8 cellular contexts compared by ENCODE assay signal in genomic region chr17:81713556-81714411, GRCh38. TPM values are rescaled to one million over a fixed set of nuclear protein-coding genes. Genes with fewer than 3 reads are reported as not detected.
A peak's percentile ranks its signal among the peaks of the same experiment; 100 is the strongest.
DNase-seq lines count a peak whose midpoint lies in the region; ATAC-seq and TF ChIP-seq lines count a peak whose summit lies in the region.

No MANE protein-coding gene starts in this region.

- no peaks in the 10 kb centered on the region for H3K9me3 ChIP-seq in RWPE2 (ENCODE audit: severe bottlenecking)

- H3K4me3 ChIP-seq in RWPE2 (ENCODE audit: severe bottlenecking), result peak overlapping the region; percentile 87

- no peak for TF ChIP-seq POLR2A in erythroblast (IDR thresholded peaks at IDR 0.05; ENCODE audit: low read length)

- intact Hi-C loops in sciatic nerve (cut with DNase I), result no loop called here

- DNase-seq in NCI-H82 (lab: John Stamatoyannopoulos, UW) (peak; percentile 62), NCI-H82 treated with DMSO at 0.1 percent for 48 hours (lab: John Stamatoyannopoulos, UW; ENCODE audit: unreplicated experiment) (no peak), RWPE2 (ENCODE audit: low spot score) (no peak), erythroblast (lab: John Stamatoyannopoulos, UW) (peak; percentile 29 to 54), sciatic nerve (ENCODE audit: low spot score) (no peak), OCI-M2 (lab: John Stamatoyannopoulos, UW; ENCODE audit: unreplicated experiment) (no peak), activated gamma-delta T cell treated with Interleukin-2 at 50 U/mL for 16 hours (no peak)

- H3K4me1 ChIP-seq in RWPE2 (ENCODE audit: insufficient read depth, poor library complexity, severe bottlenecking), result peaks cover 13% of the 10 kb centered on the region

- no peak for TF ChIP-seq CTCF in RWPE2 (IDR thresholded peaks at IDR 0.05; ENCODE audit: poor library complexity, severe bottlenecking)

- H3K36me3 ChIP-seq in RWPE2 (ENCODE audit: low read depth), result peaks cover 29% of the 10 kb centered on the region

- ATAC-seq in RWPE2 (ENCODE audit: low read depth) (peak; percentile 2; the same call in 1 of the 3 replicates), sciatic nerve (peak; percentile 51), GM21717 (IDR thresholded peaks at IDR 0.05; ENCODE audit: unreplicated experiment) (no peak)

- H3K27me3 ChIP-seq in RWPE2 (ENCODE audit: insufficient read depth, poor library complexity, severe bottlenecking), result no peaks in the 10 kb centered on the region

- H3K27ac ChIP-seq in RWPE2 (ENCODE audit: poor library complexity, severe bottlenecking), result peak overlapping the region; percentile 66

RNA-seq across cellular contexts. Expression of gene SLC25A10, which starts 1.7 kb away (rescaled TPM):
- 23.0 TPM for total RNA-seq in sciatic nerve

RNA-seq across cellular contexts. Expression of gene MRPL12, which starts 10.6 kb away (rescaled TPM):
- 23.6 TPM for total RNA-seq in sciatic nerve

RNA-seq across cellular contexts. Expression of gene HGS, which starts 30.0 kb away (rescaled TPM):
- 79.8 TPM for total RNA-seq in sciatic nerve

RNA-seq across cellular contexts. Expression of gene ARL16, which starts 30.2 kb away (rescaled TPM):
- total RNA-seq in sciatic nerve, result 31.8 TPM

RNA-seq across cellular contexts. Expression of gene CCDC137, which starts 47.2 kb away (rescaled TPM):
- 10.2 TPM for total RNA-seq in sciatic nerve

Comparison
In these comparisons a context has a peak if more than half of its experiments do, and no peak if none do; other contexts are left out.
1. DNase-seq: peak in NCI-H82 (single experiment) and erythroblast (2 of 2); none in NCI-H82 treated with DMSO at 0.1 percent for 48 hours (single experiment), RWPE2 (single experiment), sciatic nerve (single experiment), OCI-M2 (single experiment) and activated gamma-delta T cell treated with Interleukin-2 at 50 U/mL for 16 hours (single experiment).